ENCODE assay signal across 18 cellular contexts in genomic region chr1:3668148-3668547, GRCh38. TPM values are rescaled to one million over a fixed set of nuclear protein-coding genes. Genes with fewer than 3 reads are reported as not detected.
DNase-seq lines count a peak whose midpoint lies in the region; TF ChIP-seq lines count a peak whose summit lies in the region.
"Had no signal": no experiment of that assay in that cellular context is flagged by ENCODE, and none has a peak within 500 bp of the region (broad histone marks: within the 10 kb centered on the region; RNA-seq: fewer than 3 reads in every experiment).

No MANE protein-coding gene starts in this region.

- TF ChIP-seq CTCF in OCI-LY3 (IDR thresholded peaks at IDR 0.05; ENCODE audit: low read depth, low read length) (no peak), left ventricle myocardium inferior (IDR thresholded peaks at IDR 0.05; ENCODE audit: borderline replicate concordance) (no peak), spleen (IDR thresholded peaks at IDR 0.05 in 8 of 11, conservative IDR thresholded peaks at IDR 0.05 in 3 of 11) (no peak)

- 71 to 77% (median 76%) methylated on average over 8 of the region's 8 CpGs for WGBS in spleen, 5 donors

- H3K27ac ChIP-seq in OCI-LY3 (ENCODE audit: low read length) = no peak overlapping the region
- no peak overlapping the region for H3K27ac ChIP-seq in left ventricle myocardium inferior (replicated peaks)
- peak overlapping the region in 2 of 8 donors; percentile 68 to 72 for H3K27ac ChIP-seq in spleen
- H3K27ac ChIP-seq: HL-60, SJCRH30, vagina had no signal

- DNase-seq in SHP77 (lab: John Stamatoyannopoulos, UW) (peak; percentile 21 to 27), SHP77 treated with DMSO at 0.1 percent for 48 hours (lab: John Stamatoyannopoulos, UW) (no peak), left ventricle myocardium inferior (peak; percentile 7), spleen (peak; percentile 72), ACHN (no peak), NK-92 (lab: John Stamatoyannopoulos, UW; ENCODE audit: unreplicated experiment) (no peak), COLO829 (ENCODE audit: low spot score) (no peak)
- DNase-seq: activated CD4-positive, alpha-beta T cell treated with anti-CD3 and anti-CD28 coated beads for 48 hours; CD4-positive, CD25-positive, alpha-beta regulatory T cell; central memory CD4-positive, alpha-beta T cell; stimulated activated CD4-positive, alpha-beta T cell treated with anti-CD3 and anti-CD28 coated beads, Interleukin-1b, Interleukin-23, amount 100 ng/mL, for 48 hours had no signal

- H3K79me2 ChIP-seq in OCI-LY3 (ENCODE audit: low read length) = no peaks in the 10 kb centered on the region

- TF ChIP-seq POLR2A in spleen (IDR thresholded peaks at IDR 0.05) = no peak

- peaks cover 41% of the 10 kb centered on the region for H3K27me3 ChIP-seq in OCI-LY3 (ENCODE audit: low read depth, low read length)
- peaks cover 35% of the 10 kb centered on the region for H3K27me3 ChIP-seq in left ventricle myocardium inferior (ENCODE audit: low read depth)
- peaks cover 0 to 38% (median 0%) of the 10 kb centered on the region in 7 donors for H3K27me3 ChIP-seq in spleen (replicated peaks in 1 of 7)
- H3K27me3 ChIP-seq: SJCRH30, vagina had no signal

- peak overlapping the region; percentile 0; the same call in 1 of the 2 replicates for H3K4me2 ChIP-seq in OCI-LY3 (ENCODE audit: low read length)
- H3K4me2 ChIP-seq: GM23338 had no signal

- H3K9me3 ChIP-seq in OCI-LY3 (ENCODE audit: insufficient read depth, low read length) (no peaks in the 10 kb centered on the region), left ventricle myocardium inferior (replicated peaks) (no peaks in the 10 kb centered on the region), spleen (no peaks in the 10 kb centered on the region)
- H3K9me3 ChIP-seq: SJCRH30, vagina had no signal

- intact Hi-C loops in left ventricle myocardium inferior (cut with micrococcal nuclease) = no loop called here
- intact Hi-C loops in spleen (cut with DNase I; ENCODE audit: low total_unique reads) = no loop called here

- H3K36me3 ChIP-seq in OCI-LY3 (replicated peaks; ENCODE audit: low read depth, low read length) = no peaks in the 10 kb centered on the region
- H3K36me3 ChIP-seq in left ventricle myocardium inferior = no peaks in the 10 kb centered on the region
- H3K36me3 ChIP-seq in spleen = no peaks in the 10 kb centered on the region
- H3K36me3 ChIP-seq: SJCRH30, vagina had no signal

- H4K20me1 ChIP-seq in OCI-LY3 (ENCODE audit: insufficient read depth, low read length) = no peaks in the 10 kb centered on the region

- in situ Hi-C loops in ACHN (cut with HindIII; ENCODE audit: low pct_ligation_motif_present, low pct_unique_long_range_greater_than_20kb, low sequenced_read_pairs) = no loop called here

- no peak overlapping the region for H3K4me3 ChIP-seq in OCI-LY3 (ENCODE audit: low read length)
- no peak overlapping the region for H3K4me3 ChIP-seq in left ventricle myocardium inferior
- H3K4me3 ChIP-seq in spleen = no peak overlapping the region
- H3K4me3 ChIP-seq: GM23338, SJCRH30, vagina had no signal

- H2AFZ ChIP-seq in OCI-LY3 (ENCODE audit: low read depth, low read length) = no peak overlapping the region
- H2AFZ ChIP-seq: GM23338 had no signal

- H3K9ac ChIP-seq in OCI-LY3 (ENCODE audit: low read length) = no peak overlapping the region

- H3K4me1 ChIP-seq in OCI-LY3 (ENCODE audit: low read length) = peaks cover 74% of the 10 kb centered on the region
- H3K4me1 ChIP-seq in left ventricle myocardium inferior = peaks cover 14% of the 10 kb centered on the region
- H3K4me1 ChIP-seq in spleen = peaks cover 0 to 79% (median 37%) of the 10 kb centered on the region in 6 donors

RNA-seq across cellular contexts. Expression of gene TP73, which starts 15.8 kb away (rescaled TPM):
- 0.05 TPM for total RNA-seq in left ventricle myocardium inferior
- 1 to 10 TPM in 5 of 7 donors, under 1 TPM in 2; 0.63 to 4.3 (median 1.6) TPM for total RNA-seq in spleen
- under 1 TPM; 0.11 to 0.48 (median 0.21) TPM for polyA plus RNA-seq in spleen
- total RNA-seq: CD4-positive, CD25-positive, alpha-beta regulatory T cell; dermis microvascular lymphatic vessel endothelial cell; skeletal muscle tissue had no signal

RNA-seq across cellular contexts. Expression of gene WRAP73, which starts 18.2 kb away (rescaled TPM):
- total RNA-seq in left ventricle myocardium inferior (12.7 TPM), spleen (10 to 100 TPM; 21.0 to 28.0 (median 26.4) TPM)
- polyA plus RNA-seq in spleen = 10 to 100 TPM; 20.1 to 28.3 (median 24.2) TPM

RNA-seq across cellular contexts. Expression of gene TPRG1L, which starts 43.3 kb away (rescaled TPM):
- total RNA-seq in left ventricle myocardium inferior = 54.0 TPM
- total RNA-seq in spleen = 10 to 100 TPM; 23.7 to 45.9 (median 32.5) TPM
- 10 to 100 TPM; 19.9 to 35.7 (median 20.9) TPM for polyA plus RNA-seq in spleen

RNA-seq across cellular contexts. Expression of gene MEGF6, which starts 56.8 kb away (rescaled TPM):
- total RNA-seq in left ventricle myocardium inferior (9.5 TPM), spleen (10 to 100 TPM in 6 of 7 donors, 1 to 10 TPM in 1; 8.7 to 39.5 (median 27.1) TPM)
- 10 to 100 TPM in 2 of 3 donors, 1 to 10 TPM in 1; 8.8 to 16.5 (median 10.0) TPM for polyA plus RNA-seq in spleen
- total RNA-seq: SJCRH30 had no signal

Comparison
In these comparisons a context has a peak if more than half of its experiments do, and no peak if none do; other contexts are left out.
1. DNase-seq: peak in SHP77 (2 of 2), left ventricle myocardium inferior (single experiment) and spleen (single experiment); none in SHP77 treated with DMSO at 0.1 percent for 48 hours (single experiment), ACHN (single experiment), NK-92 (single experiment) and COLO829 (single experiment).